In genomic region chr6:10268111-10268510, GRCh38 we compare ENCODE assay signal across 16 cellular contexts.
"Had no signal": no experiment of that assay in that cellular context is flagged by ENCODE, and none has a peak within 500 bp of the region (broad histone marks: within the 10 kb centered on the region; RNA-seq: fewer than 3 reads in every experiment).

No MANE protein-coding gene starts in this region.

- H3K27me3 ChIP-seq: testis had no signal

- H3K4me3 ChIP-seq: gastroesophageal sphincter, pancreas, testis had no signal

- H3K36me3 ChIP-seq: gastroesophageal sphincter, pancreas had no signal

- H3K9me3 Mint-ChIP-seq: activated naive CD4-positive, alpha-beta T cell treated with anti-CD3 and anti-CD28 coated beads for 36 hours; nephron; stimulated activated naive CD8-positive, alpha-beta T cell treated with anti-CD3 and anti-CD28 coated beads, Interleukin-15, amount 100 ng/mL, for 72 hours; T-cell had no signal

- FAIRE-seq: colon, pancreas had no signal

- H3K9me3 ChIP-seq: gastroesophageal sphincter, pancreas, testis had no signal

- DNase-seq: activated B cell treated with CpG ODN at 0.5 μM for 24 hours; activated CD4-positive, alpha-beta T cell treated with anti-CD3 and anti-CD28 coated beads, Interleukin-2, amount 10 ng/mL, durations not matched to agents 7 days and 5 days; activated naive CD4-positive, alpha-beta T cell treated with anti-CD3 and anti-CD28 coated beads for 36 hours; activated T-cell treated with anti-CD3 and anti-CD28 coated beads for 4 hours; effector CD8-positive, alpha-beta T cell; left ventricle myocardium superior; mesenchymal stem cell; pancreas; stimulated activated CD4-positive, alpha-beta T cell treated with anti-CD3 and anti-CD28 coated beads, Interleukin-4, amount 100 ng/mL, for 4 hours; stimulated activated naive CD8-positive, alpha-beta T cell treated with anti-CD3 and anti-CD28 coated beads, Interleukin-15, amount 100 ng/mL, for 72 hours; T-cell; testis had no signal

- H3K27ac ChIP-seq: gastroesophageal sphincter, pancreas, testis had no signal

- H3K4me3 Mint-ChIP-seq: activated B cell treated with CpG ODN at 0.5 μM for 24 hours; activated CD4-positive, alpha-beta T cell treated with anti-CD3 and anti-CD28 coated beads, Interleukin-2, amount 10 ng/mL, durations not matched to agents 7 days and 5 days; activated naive CD4-positive, alpha-beta T cell treated with anti-CD3 and anti-CD28 coated beads for 36 hours; activated T-helper 17 cell treated with anti-CD3 and anti-CD28 coated beads, Interleukin-2, amount 50 U/mL, for 72 hours; stimulated activated naive CD8-positive, alpha-beta T cell treated with anti-CD3 and anti-CD28 coated beads, Interleukin-15, amount 100 ng/mL, for 72 hours; T-cell had no signal

- H3K4me1 Mint-ChIP-seq: activated B cell treated with CpG ODN at 0.5 μM for 24 hours; activated CD4-positive, alpha-beta T cell treated with anti-CD3 and anti-CD28 coated beads, Interleukin-2, amount 10 ng/mL, durations not matched to agents 7 days and 5 days; activated T-helper 17 cell treated with anti-CD3 and anti-CD28 coated beads, Interleukin-2, amount 50 U/mL, for 72 hours; stimulated activated naive CD8-positive, alpha-beta T cell treated with anti-CD3 and anti-CD28 coated beads, Interleukin-15, amount 100 ng/mL, for 72 hours; T-cell had no signal

- ATAC-seq: activated T-helper 17 cell treated with anti-CD3 and anti-CD28 coated beads, Interleukin-2, amount 50 U/mL, for 72 hours; gastroesophageal sphincter; left ventricle myocardium superior; pancreas; stimulated activated naive CD8-positive, alpha-beta T cell treated with anti-CD3 and anti-CD28 coated beads, Interleukin-15, amount 100 ng/mL, for 72 hours; T-cell had no signal

- H3K27ac Mint-ChIP-seq: activated B cell treated with CpG ODN at 0.5 μM for 24 hours; activated CD4-positive, alpha-beta T cell treated with anti-CD3 and anti-CD28 coated beads, Interleukin-2, amount 10 ng/mL, durations not matched to agents 7 days and 5 days; activated naive CD4-positive, alpha-beta T cell treated with anti-CD3 and anti-CD28 coated beads for 36 hours; activated T-helper 17 cell treated with anti-CD3 and anti-CD28 coated beads, Interleukin-2, amount 50 U/mL, for 72 hours; nephron; stimulated activated naive CD8-positive, alpha-beta T cell treated with anti-CD3 and anti-CD28 coated beads, Interleukin-15, amount 100 ng/mL, for 72 hours; T-cell had no signal

- H3K4me1 ChIP-seq: gastroesophageal sphincter, testis had no signal

- H3K36me3 Mint-ChIP-seq: T-cell had no signal
